Comparison of ENCODE assay signal across 2 cellular contexts in genomic region chr19:8731428-8732169, GRCh38.
A peak's percentile ranks its signal among the peaks of the same experiment; 100 is the strongest.
TF ChIP-seq lines count a peak whose summit lies in the region.

No MANE protein-coding gene starts in this region.

TF ChIP-seq in A549, 52 proteins besides CTCF, POLR2A, EP300 and RAD21 (continued from another document):
- TF ChIP-seq REST (IDR thresholded peaks at IDR 0.05), result peak; percentile 84
- TF ChIP-seq MAFK (IDR thresholded peaks at IDR 0.05; ENCODE audit: partially characterized antibody), result peak; percentile 33
- peak; percentile 58; the same call in 1 of the 2 replicates for TF ChIP-seq EHMT2 (IDR thresholded peaks at IDR 0.05; ENCODE audit: low read depth)
- TF ChIP-seq RCOR1 (IDR thresholded peaks at IDR 0.05; ENCODE audit: low read depth, low read length), result no peak

TF ChIP-seq in PFSK-1, 5 proteins besides CTCF, POLR2A, EP300 and RAD21 (continued from another document):
- peak; percentile 58 to 88; a peak in 3 of 4 replicates for TF ChIP-seq REST (IDR thresholded peaks at IDR 0.05; ENCODE audit: insufficient read depth in 1 of 2, low read depth in 2 of 2, low read length in 2 of 2)
